ENCODE assay signal across 36 cellular contexts in the genomic region with DNA sequence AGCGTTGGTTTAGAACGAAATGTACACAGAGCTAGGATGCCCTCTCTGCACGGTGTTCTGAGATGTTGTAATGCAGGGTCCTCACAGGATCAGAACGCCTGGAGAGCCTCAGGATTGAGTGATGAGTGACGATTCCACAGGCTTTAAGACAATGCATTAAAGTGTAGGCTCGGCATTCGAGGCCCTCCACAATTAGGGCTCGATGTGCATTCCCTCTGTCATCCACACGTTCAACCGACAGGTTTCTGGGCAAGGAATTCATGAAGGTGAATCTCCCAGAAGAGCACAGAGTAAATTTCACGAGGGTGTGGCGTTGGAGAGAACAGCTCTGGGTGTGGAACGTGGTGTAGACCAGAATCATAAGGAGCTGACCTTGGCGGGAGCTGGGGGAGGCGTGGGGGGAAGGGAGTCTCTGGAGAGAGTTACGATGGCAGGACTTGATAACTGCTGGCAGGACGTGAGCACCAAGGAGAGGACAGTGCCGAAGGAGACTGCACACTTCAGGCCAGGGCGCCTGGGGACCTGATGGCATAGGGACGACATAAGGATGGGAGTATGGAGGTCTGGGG.
"Had no signal": no experiment of that assay in that cellular context is flagged by ENCODE, and none has a peak within 500 bp of the region (broad histone marks: within the 10 kb centered on the region; RNA-seq: fewer than 3 reads in every experiment).

No MANE protein-coding gene starts in this region.

- H3K4me3 ChIP-seq: breast epithelium, esophagus muscularis mucosa, heart left ventricle, left lung, lower lobe of right lung, ovary, sigmoid colon, smooth muscle cell, thyroid gland, upper lobe of right lung had no signal

- H3K36me3 Mint-ChIP-seq: activated CD8-positive, alpha-beta memory T cell treated with anti-CD3 and anti-CD28 coated beads, Interleukin-2, amount 10 ng/mL, durations not matched to agents 7 days and 5 days; activated naive CD4-positive, alpha-beta T cell treated with anti-CD3 and anti-CD28 coated beads, Interleukin-2, amount 50 U/mL, for 24 hours; natural killer cell treated with Interleukin-12 subunit alpha and Interleukin-12 subunit beta and Interleukin-15 and Interleukin-18, amount 100 ng/mL, for 72 hours had no signal

- DNase-seq: activated B cell treated with CpG ODN at 0.5 μM for 24 hours; activated CD4-positive, alpha-beta T cell treated with anti-CD3 and anti-CD28 coated beads for 36 hours; activated CD8-positive, alpha-beta memory T cell treated with anti-CD3 and anti-CD28 coated beads, Interleukin-2, amount 10 ng/mL, durations not matched to agents 7 days and 5 days; activated CD8-positive, alpha-beta T cell treated with anti-CD3 and anti-CD28 coated beads, Interleukin-2, amount 10 ng/mL, durations not matched to agents 7 days and 5 days; activated naive CD8-positive, alpha-beta T cell treated with anti-CD3 and anti-CD28 coated beads, Interleukin-2, amount 50 U/mL, for 24 hours; activated T-cell treated with anti-CD3 and anti-CD28 coated beads, Interleukin-2, amount 50 U/mL, for 48 hours; amygdala; central memory CD4-positive, alpha-beta T cell; dermis blood vessel endothelial cell; effector CD4-positive, alpha-beta T cell; foreskin keratinocyte; heart left ventricle; hypothalamus; kidney glomerular epithelial cell; left lung; lower lobe of right lung; mesendoderm; ovary; retina; sigmoid colon; stimulated activated CD4-positive, alpha-beta T cell treated with anti-CD3 and anti-CD28 coated beads, Interleukin-15, amount 100 ng/mL, for 24 hours; stimulated activated CD4-positive, alpha-beta T cell treated with anti-CD3 and anti-CD28 coated beads, Interleukin-2, amount 100 ng/mL, for 24 hours; stimulated activated naive CD8-positive, alpha-beta T cell treated with anti-CD3 and anti-CD28 coated beads, Interleukin-15, amount 100 ng/mL, for 72 hours; substantia nigra; SW 1271; T1000; thyroid gland; upper lobe of right lung had no signal

- H3K36me3 ChIP-seq: breast epithelium, esophagus muscularis mucosa, heart left ventricle, left lung, lower lobe of right lung, ovary, sigmoid colon, thyroid gland, upper lobe of right lung had no signal

- H3K4me2 ChIP-seq: smooth muscle cell had no signal

- H3K4me1 Mint-ChIP-seq: activated B cell treated with CpG ODN at 0.5 μM for 24 hours; activated naive CD4-positive, alpha-beta T cell treated with anti-CD3 and anti-CD28 coated beads, Interleukin-2, amount 50 U/mL, for 24 hours had no signal

- H3K27ac ChIP-seq: breast epithelium, esophagus muscularis mucosa, foreskin keratinocyte, heart left ventricle, left lung, lower lobe of right lung, ovary, sigmoid colon, thyroid gland, upper lobe of right lung had no signal

- H3K27ac Mint-ChIP-seq: activated B cell treated with CpG ODN at 0.5 μM for 24 hours; activated CD4-positive, alpha-beta T cell treated with anti-CD3 and anti-CD28 coated beads for 36 hours; activated CD8-positive, alpha-beta memory T cell treated with anti-CD3 and anti-CD28 coated beads, Interleukin-2, amount 10 ng/mL, durations not matched to agents 7 days and 5 days; activated CD8-positive, alpha-beta T cell treated with anti-CD3 and anti-CD28 coated beads, Interleukin-2, amount 10 ng/mL, durations not matched to agents 7 days and 5 days; activated naive CD4-positive, alpha-beta T cell treated with anti-CD3 and anti-CD28 coated beads, Interleukin-2, amount 50 U/mL, for 24 hours; activated naive CD8-positive, alpha-beta T cell treated with anti-CD3 and anti-CD28 coated beads, Interleukin-2, amount 50 U/mL, for 24 hours; activated T-helper 2 cell treated with anti-CD3 and anti-CD28 coated beads, Interferon-gamma antibody, Interleukin-2, Interleukin-4, amounts not matched to agents 10 μg/mL and 5 μg/mL and 100 μg/mL, durations not matched to agents 14 hours and 24 hours and 36 hours; progenitor cell of endocrine pancreas; T-helper 1 cell treated with Interleukin-12 subunit alpha and Interleukin-12 subunit beta and Interleukin-4 antibody, amounts not matched to agents 30 μg/mL and 1 μg/mL, for 36 hours had no signal

- H3K4me1 ChIP-seq: breast epithelium, esophagus muscularis mucosa, heart left ventricle, left lung, lower lobe of right lung, sigmoid colon, thyroid gland, upper lobe of right lung had no signal

- ATAC-seq: activated CD4-positive, alpha-beta T cell treated with anti-CD3 and anti-CD28 coated beads for 36 hours; activated CD8-positive, alpha-beta memory T cell treated with anti-CD3 and anti-CD28 coated beads, Interleukin-2, amount 10 ng/mL, durations not matched to agents 7 days and 5 days; activated CD8-positive, alpha-beta T cell treated with anti-CD3 and anti-CD28 coated beads, Interleukin-2, amount 10 ng/mL, durations not matched to agents 7 days and 5 days; activated naive CD8-positive, alpha-beta T cell treated with anti-CD3 and anti-CD28 coated beads, Interleukin-2, amount 50 U/mL, for 24 hours; foreskin keratinocyte; heart left ventricle; left lung; lower lobe of right lung; natural killer cell treated with Interleukin-12 subunit alpha and Interleukin-12 subunit beta and Interleukin-15 and Interleukin-18, amount 100 ng/mL, for 72 hours; stimulated activated naive CD8-positive, alpha-beta T cell treated with anti-CD3 and anti-CD28 coated beads, Interleukin-15, amount 100 ng/mL, for 72 hours; upper lobe of right lung had no signal

- H3K4me3 Mint-ChIP-seq: activated B cell treated with CpG ODN at 0.5 μM for 24 hours; activated CD4-positive, alpha-beta T cell treated with anti-CD3 and anti-CD28 coated beads for 36 hours; activated CD8-positive, alpha-beta memory T cell treated with anti-CD3 and anti-CD28 coated beads, Interleukin-2, amount 10 ng/mL, durations not matched to agents 7 days and 5 days; activated CD8-positive, alpha-beta T cell treated with anti-CD3 and anti-CD28 coated beads, Interleukin-2, amount 10 ng/mL, durations not matched to agents 7 days and 5 days; activated naive CD4-positive, alpha-beta T cell treated with anti-CD3 and anti-CD28 coated beads, Interleukin-2, amount 50 U/mL, for 24 hours; activated naive CD8-positive, alpha-beta T cell treated with anti-CD3 and anti-CD28 coated beads, Interleukin-2, amount 50 U/mL, for 24 hours; natural killer cell treated with Interleukin-12 subunit alpha and Interleukin-12 subunit beta and Interleukin-15 and Interleukin-18, amount 100 ng/mL, for 72 hours; stimulated activated naive CD8-positive, alpha-beta T cell treated with anti-CD3 and anti-CD28 coated beads, Interleukin-15, amount 100 ng/mL, for 72 hours; T-helper 1 cell treated with Interleukin-12 subunit alpha and Interleukin-12 subunit beta and Interleukin-4 antibody, amounts not matched to agents 30 μg/mL and 1 μg/mL, for 36 hours had no signal

- H3K27me3 Mint-ChIP-seq: activated naive CD4-positive, alpha-beta T cell treated with anti-CD3 and anti-CD28 coated beads, Interleukin-2, amount 50 U/mL, for 24 hours; natural killer cell treated with Interleukin-12 subunit alpha and Interleukin-12 subunit beta and Interleukin-15 and Interleukin-18, amount 100 ng/mL, for 72 hours had no signal

- H3K27me3 ChIP-seq: breast epithelium, esophagus muscularis mucosa, foreskin keratinocyte, heart left ventricle, left lung, ovary, sigmoid colon, thyroid gland, upper lobe of right lung had no signal

- H3K9me3 ChIP-seq: breast epithelium, esophagus muscularis mucosa, heart left ventricle, left lung, lower lobe of right lung, ovary, sigmoid colon, thyroid gland, upper lobe of right lung had no signal

- H3K9me3 Mint-ChIP-seq: activated B cell treated with CpG ODN at 0.5 μM for 24 hours; activated naive CD4-positive, alpha-beta T cell treated with anti-CD3 and anti-CD28 coated beads, Interleukin-2, amount 50 U/mL, for 24 hours; activated naive CD8-positive, alpha-beta T cell treated with anti-CD3 and anti-CD28 coated beads, Interleukin-2, amount 50 U/mL, for 24 hours; activated T-helper 2 cell treated with anti-CD3 and anti-CD28 coated beads, Interferon-gamma antibody, Interleukin-2, Interleukin-4, amounts not matched to agents 10 μg/mL and 5 μg/mL and 100 μg/mL, durations not matched to agents 14 hours and 24 hours and 36 hours; natural killer cell treated with Interleukin-12 subunit alpha and Interleukin-12 subunit beta and Interleukin-15 and Interleukin-18, amount 100 ng/mL, for 72 hours; stimulated activated naive CD8-positive, alpha-beta T cell treated with anti-CD3 and anti-CD28 coated beads, Interleukin-15, amount 100 ng/mL, for 72 hours; T-helper 1 cell treated with Interleukin-12 subunit alpha and Interleukin-12 subunit beta and Interleukin-4 antibody, amounts not matched to agents 30 μg/mL and 1 μg/mL, for 36 hours had no signal
